ENCODE assay signal across 1 cellular context in the genomic region with DNA sequence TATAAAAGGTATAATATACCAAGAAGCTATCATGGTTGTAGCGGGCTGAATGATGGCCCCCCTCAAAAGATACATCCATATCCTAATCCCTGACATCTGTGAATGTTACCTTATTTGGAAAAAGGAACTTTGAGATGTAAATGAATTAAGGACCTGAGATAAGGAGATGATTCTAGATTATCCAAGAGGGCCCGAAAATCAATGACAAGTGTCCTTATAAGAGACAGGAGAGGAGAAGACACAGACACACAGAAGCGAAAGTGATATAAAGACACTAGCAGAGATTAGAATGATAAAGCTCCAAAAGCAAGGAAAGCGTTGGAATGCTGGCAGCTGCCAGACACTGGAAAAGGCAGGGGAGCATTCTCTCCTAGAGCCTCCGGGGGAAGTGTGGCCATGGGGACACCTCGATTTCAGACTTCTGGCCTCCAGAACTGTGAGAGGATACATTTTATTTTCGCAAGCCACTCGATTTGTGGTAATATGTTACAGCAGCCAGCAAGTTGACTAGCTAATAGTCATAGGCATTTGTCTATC.
TF ChIP-seq lines count a peak whose summit lies in the region.

No MANE protein-coding gene starts in this region.

TF ChIP-seq in A549, 52 proteins besides CTCF, POLR2A, EP300 and RAD21 (continued from another document):
- TF ChIP-seq, protein P1, sequence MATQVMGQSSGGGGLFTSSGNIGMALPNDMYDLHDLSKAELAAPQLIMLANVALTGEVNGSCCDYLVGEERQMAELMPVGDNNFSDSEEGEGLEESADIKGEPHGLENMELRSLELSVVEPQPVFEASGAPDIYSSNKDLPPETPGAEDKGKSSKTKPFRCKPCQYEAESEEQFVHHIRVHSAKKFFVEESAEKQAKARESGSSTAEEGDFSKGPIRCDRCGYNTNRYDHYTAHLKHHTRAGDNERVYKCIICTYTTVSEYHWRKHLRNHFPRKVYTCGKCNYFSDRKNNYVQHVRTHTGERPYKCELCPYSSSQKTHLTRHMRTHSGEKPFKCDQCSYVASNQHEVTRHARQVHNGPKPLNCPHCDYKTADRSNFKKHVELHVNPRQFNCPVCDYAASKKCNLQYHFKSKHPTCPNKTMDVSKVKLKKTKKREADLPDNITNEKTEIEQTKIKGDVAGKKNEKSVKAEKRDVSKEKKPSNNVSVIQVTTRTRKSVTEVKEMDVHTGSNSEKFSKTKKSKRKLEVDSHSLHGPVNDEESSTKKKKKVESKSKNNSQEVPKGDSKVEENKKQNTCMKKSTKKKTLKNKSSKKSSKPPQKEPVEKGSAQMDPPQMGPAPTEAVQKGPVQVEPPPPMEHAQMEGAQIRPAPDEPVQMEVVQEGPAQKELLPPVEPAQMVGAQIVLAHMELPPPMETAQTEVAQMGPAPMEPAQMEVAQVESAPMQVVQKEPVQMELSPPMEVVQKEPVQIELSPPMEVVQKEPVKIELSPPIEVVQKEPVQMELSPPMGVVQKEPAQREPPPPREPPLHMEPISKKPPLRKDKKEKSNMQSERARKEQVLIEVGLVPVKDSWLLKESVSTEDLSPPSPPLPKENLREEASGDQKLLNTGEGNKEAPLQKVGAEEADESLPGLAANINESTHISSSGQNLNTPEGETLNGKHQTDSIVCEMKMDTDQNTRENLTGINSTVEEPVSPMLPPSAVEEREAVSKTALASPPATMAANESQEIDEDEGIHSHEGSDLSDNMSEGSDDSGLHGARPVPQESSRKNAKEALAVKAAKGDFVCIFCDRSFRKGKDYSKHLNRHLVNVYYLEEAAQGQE (IDR thresholded peaks at IDR 0.05) = no peak
- TF ChIP-seq SMC3 (IDR thresholded peaks at IDR 0.05) = no peak
- TF ChIP-seq BHLHE40 (IDR thresholded peaks at IDR 0.05; ENCODE audit: low read depth, low read length) = no peak
- TF ChIP-seq, protein P2, sequence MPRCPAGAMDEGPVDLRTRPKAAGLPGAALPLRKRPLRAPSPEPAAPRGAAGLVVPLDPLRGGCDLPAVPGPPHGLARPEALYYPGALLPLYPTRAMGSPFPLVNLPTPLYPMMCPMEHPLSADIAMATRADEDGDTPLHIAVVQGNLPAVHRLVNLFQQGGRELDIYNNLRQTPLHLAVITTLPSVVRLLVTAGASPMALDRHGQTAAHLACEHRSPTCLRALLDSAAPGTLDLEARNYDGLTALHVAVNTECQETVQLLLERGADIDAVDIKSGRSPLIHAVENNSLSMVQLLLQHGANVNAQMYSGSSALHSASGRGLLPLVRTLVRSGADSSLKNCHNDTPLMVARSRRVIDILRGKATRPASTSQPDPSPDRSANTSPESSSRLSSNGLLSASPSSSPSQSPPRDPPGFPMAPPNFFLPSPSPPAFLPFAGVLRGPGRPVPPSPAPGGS (IDR thresholded peaks at IDR 0.05) = no peak
- no peak for TF ChIP-seq RFX5 (IDR thresholded peaks at IDR 0.05)
- no peak for TF ChIP-seq MAZ (IDR thresholded peaks at IDR 0.05; ENCODE audit: borderline replicate concordance, low read depth, low read length)
- TF ChIP-seq, protein P3, sequence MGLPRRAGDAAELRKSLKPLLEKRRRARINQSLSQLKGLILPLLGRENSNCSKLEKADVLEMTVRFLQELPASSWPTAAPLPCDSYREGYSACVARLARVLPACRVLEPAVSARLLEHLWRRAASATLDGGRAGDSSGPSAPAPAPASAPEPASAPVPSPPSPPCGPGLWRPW (IDR thresholded peaks at IDR 0.05) = no peak
- TF ChIP-seq, protein P4, sequence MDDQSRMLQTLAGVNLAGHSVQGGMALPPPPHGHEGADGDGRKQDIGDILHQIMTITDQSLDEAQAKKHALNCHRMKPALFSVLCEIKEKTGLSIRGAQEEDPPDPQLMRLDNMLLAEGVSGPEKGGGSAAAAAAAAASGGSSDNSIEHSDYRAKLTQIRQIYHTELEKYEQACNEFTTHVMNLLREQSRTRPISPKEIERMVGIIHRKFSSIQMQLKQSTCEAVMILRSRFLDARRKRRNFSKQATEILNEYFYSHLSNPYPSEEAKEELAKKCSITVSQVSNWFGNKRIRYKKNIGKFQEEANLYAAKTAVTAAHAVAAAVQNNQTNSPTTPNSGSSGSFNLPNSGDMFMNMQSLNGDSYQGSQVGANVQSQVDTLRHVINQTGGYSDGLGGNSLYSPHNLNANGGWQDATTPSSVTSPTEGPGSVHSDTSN (IDR thresholded peaks at IDR 0.05) = no peak
- TF ChIP-seq ZNF302 (CRISPR knock-in tag; IDR thresholded peaks at IDR 0.05) = no peak
- TF ChIP-seq HOXB5 (CRISPR knock-in tag; IDR thresholded peaks at IDR 0.05) = no peak
- no peak for TF ChIP-seq RARB (CRISPR knock-in tag; IDR thresholded peaks at IDR 0.05)
- TF ChIP-seq CEBPB (IDR thresholded peaks at IDR 0.05) = no peak
- no peak for TF ChIP-seq SREBF2 (IDR thresholded peaks at IDR 0.05)
- no peak for TF ChIP-seq KDM1A (IDR thresholded peaks at IDR 0.05; ENCODE audit: low read depth)
- no peak for TF ChIP-seq FOXS1 (CRISPR knock-in tag; IDR thresholded peaks at IDR 0.05)
- TF ChIP-seq FOSL2 (IDR thresholded peaks at IDR 0.05) = no peak
- no peak for TF ChIP-seq FOSL2 (CRISPR knock-in tag; IDR thresholded peaks at IDR 0.05)
TF ChIP-seq in A549: peak in this region for 0.
